Comparison of ENCODE assay signal across 8 cellular contexts in the genomic region with DNA sequence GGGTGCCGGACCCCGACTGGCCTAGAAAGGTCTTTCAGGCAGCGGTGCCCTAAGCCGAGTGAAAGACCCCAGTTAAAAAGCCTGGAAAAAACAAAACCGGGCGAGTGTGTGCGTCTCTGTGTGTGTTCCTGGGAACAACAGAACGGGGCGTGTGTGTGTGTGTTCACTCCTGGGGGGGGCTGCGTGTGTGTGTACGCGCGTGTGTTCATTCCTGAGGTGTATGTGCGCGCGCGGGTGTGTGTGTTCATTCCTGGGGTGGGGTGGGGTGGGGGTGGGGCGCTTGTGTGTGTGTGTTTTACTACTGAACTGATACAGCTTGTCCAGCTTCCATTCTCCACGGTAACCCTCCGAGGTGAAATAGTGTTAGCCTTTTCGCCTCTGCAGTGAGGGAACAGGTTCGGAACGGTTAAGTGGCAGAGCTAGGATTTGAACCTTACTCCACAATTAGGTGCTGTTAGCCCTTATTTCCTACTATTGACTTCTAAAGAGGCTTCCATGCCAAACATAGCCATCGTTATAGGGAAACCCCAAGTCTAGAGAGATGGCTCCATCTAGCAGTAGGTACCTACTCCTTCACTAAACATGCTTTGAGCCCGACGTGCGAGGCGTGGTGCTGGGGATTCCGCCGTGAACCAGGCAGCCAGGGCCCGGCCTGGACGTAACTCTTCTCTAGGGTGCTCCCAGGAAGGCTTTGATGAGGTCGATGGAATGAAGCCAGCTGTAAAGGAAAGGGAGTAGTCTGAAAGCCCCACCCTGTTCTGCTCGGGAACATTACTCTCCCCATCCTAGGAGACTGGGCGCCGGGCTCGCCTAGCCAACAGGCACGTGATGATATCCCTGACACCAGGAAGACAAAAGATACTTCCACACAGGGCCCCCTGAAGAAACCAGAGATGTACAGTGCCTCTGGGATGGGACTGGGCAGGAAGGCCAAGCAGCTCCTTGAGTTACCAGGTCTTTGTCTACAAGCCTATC. TPM values are rescaled to one million over a fixed set of nuclear protein-coding genes. Genes with fewer than 3 reads are reported as not detected.
DNase-seq lines count a peak whose midpoint lies in the region; ATAC-seq, FAIRE-seq and TF ChIP-seq lines count a peak whose summit lies in the region.

No MANE protein-coding gene starts in this region.

- DNase-seq in KBM-7, result peak; percentile 80
- DNase-seq in RWPE2 (ENCODE audit: low spot score), result peak; percentile 78
- peak; percentile 88 for DNase-seq in colonic mucosa
- peak; percentile 68 for DNase-seq in HepG2 (ENCODE audit: low spot score)
- no peak for DNase-seq in GF-D8 (lab: John Stamatoyannopoulos, UW)

- WGBS in HepG2 (ENCODE audit: low lambda C conversion rate), result under 1% methylated on average over 20 of the region's 38 CpGs

- CTCF ChIA-PET in HepG2 (lab: Yijun Ruan, JAX; ENCODE audit: low intra/inter-chr PET ratio, low total read pairs), result no interaction called here

- H3K9me3 ChIP-seq in RWPE2 (ENCODE audit: severe bottlenecking), result no peaks in the 10 kb centered on the region
- H3K9me3 ChIP-seq in colonic mucosa, result no peaks in the 10 kb centered on the region
- no peaks in the 10 kb centered on the region for H3K9me3 ChIP-seq in HepG2 (ENCODE audit: low read length)
- no peaks in the 10 kb centered on the region for H3K9me3 ChIP-seq in stomach smooth muscle (ENCODE audit: control insufficient read depth in 2 of 2, low read length in 2 of 2)

- H4K20me1 ChIP-seq in HepG2 (ENCODE audit: insufficient read depth, low read length), result peaks cover 32% of the 10 kb centered on the region

- no peak for FAIRE-seq in HepG2 (lab: Jason Lieb, UNC)

- H3K4me3 ChIP-seq in RWPE2 (ENCODE audit: severe bottlenecking) (peak overlapping the region; percentile 75), colonic mucosa (peak overlapping the region; percentile 93), HepG2 (replicated peaks in 1 of 3; ENCODE audit: insufficient read depth in 1 of 3, low read depth in 2 of 3, low read length in 3 of 3) (peak overlapping the region; percentile 95 to 97 (median 97)), stomach smooth muscle (ENCODE audit: low read length in 2 of 2) (peak overlapping the region; percentile 89 to 98)

- POLR2A ChIA-PET in HepG2 (lab: Yijun Ruan, JAX), result interaction anchor here (0.8 to 2.9 kb wide), 21 partner anchors 9 to 410 kb away, joined by 3 to 46 read pairs (median 4); a partner anchor contains a TSS

- TF ChIP-seq EP300 in HepG2 (IDR thresholded peaks at IDR 0.05; ENCODE audit: low read depth in 2 of 2, low read length in 2 of 2) (no peak), HepG2 (CRISPR knock-in tag; IDR thresholded peaks at IDR 0.05; ENCODE audit: borderline replicate concordance) (no peak)

- TSS peak; percentile 97 for BruUV-seq in HepG2 (replicated peaks; lab: Mats Ljungman, UMichigan)

- H3K9ac ChIP-seq in colonic mucosa (ENCODE audit: low read depth in 2 of 2, low read length in 2 of 2) (peak overlapping the region; percentile 97 to 100), HepG2 (ENCODE audit: insufficient read depth, low read depth, low read length) (peak overlapping the region; percentile 99), stomach smooth muscle (ENCODE audit: low read length in 2 of 2) (peak overlapping the region; percentile 95 to 98)

- H3K27me3 ChIP-seq in RWPE2 (ENCODE audit: insufficient read depth, poor library complexity, severe bottlenecking) (no peaks in the 10 kb centered on the region), colonic mucosa (no peaks in the 10 kb centered on the region), HepG2 (ENCODE audit: control insufficient read depth in 1 of 2, insufficient read depth in 2 of 2, low read length in 2 of 2) (no peaks in the 10 kb centered on the region), stomach smooth muscle (ENCODE audit: control insufficient read depth in 1 of 2, insufficient read depth in 2 of 2, low read length in 2 of 2) (no peaks in the 10 kb centered on the region)

- H3K36me3 ChIP-seq in RWPE2 (ENCODE audit: low read depth), result peaks cover 13% of the 10 kb centered on the region
- H3K36me3 ChIP-seq in colonic mucosa, result no peaks in the 10 kb centered on the region
- H3K36me3 ChIP-seq in HepG2 (replicated peaks in 1 of 2; ENCODE audit: control insufficient read depth in 1 of 2, insufficient read depth in 2 of 2, low read length in 2 of 2), result peaks cover under 1 to 10% of the 10 kb centered on the region in 2 experiments; a peak in 4 of 5 replicates
- peaks cover under 1 to 1% of the 10 kb centered on the region in 2 donors for H3K36me3 ChIP-seq in stomach smooth muscle (ENCODE audit: control insufficient read depth in 2 of 2, insufficient read depth in 2 of 2, low read length in 2 of 2)

- TF ChIP-seq CTCF in C4-2B (conservative IDR thresholded peaks at IDR 0.05) (no peak), RWPE2 (IDR thresholded peaks at IDR 0.05; ENCODE audit: poor library complexity, severe bottlenecking) (no peak), colonic mucosa (IDR thresholded peaks at IDR 0.05) (no peak), HepG2 (CRISPR knock-in tag; IDR thresholded peaks at IDR 0.05) (peak; percentile 43)

- H3K4me2 ChIP-seq in HepG2 (ENCODE audit: low read depth, low read length), result peak overlapping the region; percentile 99

- TF ChIP-seq RAD21 in HepG2 (CRISPR knock-in tag; IDR thresholded peaks at IDR 0.05), result no peak

- peaks cover 40% of the 10 kb centered on the region for H3K79me2 ChIP-seq in HepG2 (ENCODE audit: insufficient read depth, low read length)

- H3K4me1 ChIP-seq in RWPE2 (ENCODE audit: insufficient read depth, poor library complexity, severe bottlenecking) (peaks cover 16% of the 10 kb centered on the region), colonic mucosa (peaks cover 3% of the 10 kb centered on the region), HepG2 (ENCODE audit: insufficient read depth, low read length) (peaks cover 45% of the 10 kb centered on the region), stomach smooth muscle (ENCODE audit: control insufficient read depth, insufficient read depth, low read length) (peaks cover 5% of the 10 kb centered on the region)

- TF ChIP-seq POLR2A in HepG2 (IDR thresholded peaks at IDR 0.05; ENCODE audit: insufficient read depth in 1 of 2, low read depth in 2 of 2, low read length in 2 of 2), result peak in 1 of 2 experiments; percentile 50; a peak in 2 of 4 replicates

- ATAC-seq in GM18873 (IDR thresholded peaks at IDR 0.05; ENCODE audit: low FRiP score, unreplicated experiment) (peak; percentile 21), RWPE2 (ENCODE audit: low read depth) (peak; percentile 63), HepG2 (peak; percentile 56)

- intact Hi-C loops in colonic mucosa (cut with DNase I) (no loop called here), HepG2 (cut with micrococcal nuclease; ENCODE audit: unreplicated experiment) (loop anchor here (5.0 kb wide), 1 partner anchor 50 kb away; a partner anchor contains a TSS)

- H3K27ac ChIP-seq in C4-2B, result peak overlapping the region; percentile 97
- peak overlapping the region; percentile 90 for H3K27ac ChIP-seq in RWPE2 (ENCODE audit: poor library complexity, severe bottlenecking)
- H3K27ac ChIP-seq in colonic mucosa, result peak overlapping the region; percentile 98
- H3K27ac ChIP-seq in HepG2 (ENCODE audit: extremely low read length, insufficient read depth, low read length), result peak overlapping the region; percentile 98
- peak overlapping the region; percentile 99 for H3K27ac ChIP-seq in stomach smooth muscle (ENCODE audit: low read length)

- in situ Hi-C loops in KBM-7 (cut with MboI; ENCODE audit: low pct_unique_long_range_greater_than_20kb, low sequenced_read_pairs) (no loop called here), HepG2 (cut with HindIII; ENCODE audit: extremely low pct_ligation_motif_present, low pct_unique_long_range_greater_than_20kb) (loop anchor here (5.0 to 25.0 kb wide), 2 partner anchors 50 to 410 kb away; a partner anchor contains a TSS)

- H2AFZ ChIP-seq in HepG2 (ENCODE audit: low read length), result peak overlapping the region; percentile 60

RNA-seq across cellular contexts. Expression of a gene that starts 0.7 kb away (rescaled TPM):
- 100 to 1,000 TPM; 235 to 272 TPM for total RNA-seq in colonic mucosa
- 340 and 507 TPM in 2 replicates for total RNA-seq in HepG2 (2016; rRNA removed; fragmentation: Illumina TruSeq; extraction: Trizol)
- total RNA-seq in HepG2 (2016; cell fraction: cytosol; rRNA removed; fragmentation: Illumina TruSeq; extraction: Trizol; ENCODE audit: low read depth), result 137 and 143 TPM in 2 replicates
- total RNA-seq in HepG2 (2016; cell fraction: insoluble cytoplasmic fraction; rRNA removed; fragmentation: Illumina TruSeq; extraction: Trizol), result 343 and 521 TPM in 2 replicates
- 93.7 and 100 TPM in 2 replicates for total RNA-seq in HepG2 (2016; cell fraction: membrane; rRNA removed; fragmentation: Illumina TruSeq; extraction: Trizol)
- 151 and 157 TPM in 2 replicates for total RNA-seq in HepG2 (2016; cell fraction: nucleus; rRNA removed; fragmentation: Illumina TruSeq; extraction: Trizol)
- 93.6 and 134 TPM in 2 replicates for polyA plus RNA-seq in HepG2 (2011; rRNA removed)
- polyA plus RNA-seq in HepG2 (2011; cell fraction: cytosol; rRNA removed), result 88.5 and 154 TPM in 2 replicates
- polyA plus RNA-seq in HepG2 (2011; cell fraction: nucleus; rRNA removed), result 34.1 and 52.2 TPM in 2 replicates
- polyA plus RNA-seq in HepG2 (2012), result 309 and 384 TPM in 2 replicates
- 114 and 131 TPM in 2 replicates for polyA plus RNA-seq in HepG2 (2016; cell fraction: cytosol; fragmentation: Illumina TruSeq; extraction: Trizol; ENCODE audit: low read depth)
- 701 and 780 TPM in 2 replicates for polyA plus RNA-seq in HepG2 (2016; cell fraction: insoluble cytoplasmic fraction; fragmentation: Illumina TruSeq; extraction: Trizol; ENCODE audit: low read depth)
- 95.3 and 99.7 TPM in 2 replicates for polyA plus RNA-seq in HepG2 (2016; cell fraction: membrane; fragmentation: Illumina TruSeq; extraction: Trizol; ENCODE audit: low read depth)
- polyA plus RNA-seq in HepG2 (2016; cell fraction: nucleus; fragmentation: Illumina TruSeq; extraction: Trizol; ENCODE audit: insufficient read depth, low read depth), result 220 and 238 TPM in 2 replicates
- 30.3 and 67.0 TPM in 2 replicates for polyA minus RNA-seq in HepG2 (2011; rRNA and poly(A)+ RNA removed; ENCODE audit: low replicate concordance)
- 87.3 and 99.7 TPM in 2 replicates for polyA minus RNA-seq in HepG2 (2011; cell fraction: cytosol; rRNA and poly(A)+ RNA removed)
- polyA minus RNA-seq in HepG2 (2011; cell fraction: nucleus; rRNA and poly(A)+ RNA removed), result 122 and 128 TPM in 2 replicates

RNA-seq across cellular contexts. Expression of a gene that starts 48.4 kb away (rescaled TPM):
- total RNA-seq in colonic mucosa, result 100 to 1,000 TPM; 147 to 150 TPM
- 171 and 233 TPM in 2 replicates for total RNA-seq in HepG2 (2016; rRNA removed; fragmentation: Illumina TruSeq; extraction: Trizol)
- total RNA-seq in HepG2 (2016; cell fraction: cytosol; rRNA removed; fragmentation: Illumina TruSeq; extraction: Trizol; ENCODE audit: low read depth), result 21.6 and 28.6 TPM in 2 replicates
- 162 and 226 TPM in 2 replicates for total RNA-seq in HepG2 (2016; cell fraction: insoluble cytoplasmic fraction; rRNA removed; fragmentation: Illumina TruSeq; extraction: Trizol)
- total RNA-seq in HepG2 (2016; cell fraction: membrane; rRNA removed; fragmentation: Illumina TruSeq; extraction: Trizol), result 47.0 and 51.3 TPM in 2 replicates
- total RNA-seq in HepG2 (2016; cell fraction: nucleus; rRNA removed; fragmentation: Illumina TruSeq; extraction: Trizol), result 47.7 and 59.2 TPM in 2 replicates
- polyA plus RNA-seq in HepG2 (2011; rRNA removed), result 58.8 and 82.4 TPM in 2 replicates
- polyA plus RNA-seq in HepG2 (2011; cell fraction: cytosol; rRNA removed), result 55.3 and 74.3 TPM in 2 replicates
- 25.5 and 29.5 TPM in 2 replicates for polyA plus RNA-seq in HepG2 (2011; cell fraction: nucleus; rRNA removed)
- polyA plus RNA-seq in HepG2 (2012), result 83.8 and 93.7 TPM in 2 replicates
- 12.3 and 12.6 TPM in 2 replicates for polyA plus RNA-seq in HepG2 (2016; cell fraction: cytosol; fragmentation: Illumina TruSeq; extraction: Trizol; ENCODE audit: low read depth)
- 264 and 283 TPM in 2 replicates for polyA plus RNA-seq in HepG2 (2016; cell fraction: insoluble cytoplasmic fraction; fragmentation: Illumina TruSeq; extraction: Trizol; ENCODE audit: low read depth)
- polyA plus RNA-seq in HepG2 (2016; cell fraction: membrane; fragmentation: Illumina TruSeq; extraction: Trizol; ENCODE audit: low read depth), result 21.0 and 27.2 TPM in 2 replicates
- polyA plus RNA-seq in HepG2 (2016; cell fraction: nucleus; fragmentation: Illumina TruSeq; extraction: Trizol; ENCODE audit: insufficient read depth, low read depth), result 87.6 and 93.0 TPM in 2 replicates
- 21.1 and 47.5 TPM in 2 replicates for polyA minus RNA-seq in HepG2 (2011; rRNA and poly(A)+ RNA removed; ENCODE audit: low replicate concordance)
- polyA minus RNA-seq in HepG2 (2011; cell fraction: cytosol; rRNA and poly(A)+ RNA removed), result 77.8 and 82.7 TPM in 2 replicates
- polyA minus RNA-seq in HepG2 (2011; cell fraction: nucleus; rRNA and poly(A)+ RNA removed), result 39.3 and 42.2 TPM in 2 replicates
